ENCODE assay signal across 27 cellular contexts in the genomic region with DNA sequence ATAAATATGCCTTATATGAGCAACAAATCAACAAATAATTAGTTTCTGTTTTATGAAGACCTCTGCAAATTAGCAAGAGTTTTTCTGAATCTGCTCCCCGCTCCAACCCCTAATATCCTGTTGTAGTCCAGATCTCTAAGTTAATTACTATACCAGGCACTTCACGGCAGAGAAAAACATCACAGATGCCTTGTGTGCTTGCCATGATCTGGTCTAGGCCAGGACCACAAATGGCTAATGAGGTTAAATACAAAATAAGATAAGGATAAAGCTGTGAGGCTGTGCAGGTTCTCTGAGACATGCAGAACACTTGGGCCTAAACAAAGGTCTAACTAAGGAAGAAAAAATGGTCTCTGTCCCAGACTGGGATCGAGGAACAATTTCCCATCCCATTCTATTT.
"Had no signal": no experiment of that assay in that cellular context is flagged by ENCODE, and none has a peak within 500 bp of the region (broad histone marks: within the 10 kb centered on the region; RNA-seq: fewer than 3 reads in every experiment).

No MANE protein-coding gene starts in this region.

- H3K4me2 ChIP-seq: smooth muscle cell had no signal

- H3K27me3 Mint-ChIP-seq: stimulated activated memory B cell treated with anti-CD40 and anti-IgM and Interleukin-4, amounts not matched to agents 10 μg/mL and 1 μg/mL and 100 μg/mL, for 72 hours; stimulated activated naive CD8-positive, alpha-beta T cell treated with anti-CD3 and anti-CD28 coated beads, Interleukin-15, amount 100 ng/mL, for 72 hours had no signal

- H3K27ac ChIP-seq: left ventricle myocardium inferior, neutrophil, right atrium auricular region, right lobe of liver, tibial nerve, uterus had no signal

- H3K9me3 Mint-ChIP-seq: immature natural killer cell; naive thymus-derived CD4-positive, alpha-beta T cell; natural killer cell treated with Interleukin-12 subunit alpha and Interleukin-12 subunit beta and Interleukin-15 and Interleukin-18, amount 100 ng/mL, for 72 hours; neural crest cell; stimulated activated memory B cell treated with anti-CD40 and anti-IgM and Interleukin-4, amounts not matched to agents 10 μg/mL and 1 μg/mL and 100 μg/mL, for 72 hours; stimulated activated naive CD8-positive, alpha-beta T cell treated with anti-CD3 and anti-CD28 coated beads, Interleukin-15, amount 100 ng/mL, for 72 hours; type B pancreatic cell had no signal

- DNase-seq: hippocampal formation; immature natural killer cell; left ventricle myocardium inferior; midbrain; mucosa of descending colon; naive thymus-derived CD4-positive, alpha-beta T cell; occipital lobe; right lobe of liver; stimulated activated CD4-positive, alpha-beta T cell treated with anti-CD3 and anti-CD28 coated beads, Interleukin-1b, Interleukin-23, amount 100 ng/mL, for 48 hours; stimulated activated CD4-positive, alpha-beta T cell treated with anti-CD3 and anti-CD28 coated beads, Interleukin-2, amount 100 ng/mL, for 48 hours; stimulated activated CD4-positive, alpha-beta T cell treated with anti-CD3 and anti-CD28 coated beads, Interleukin-4, amount 100 ng/mL, for 4 hours; stimulated activated CD8-positive, alpha-beta memory T cell treated with anti-CD3 and anti-CD28 coated beads, Interleukin-4, amount 100 ng/mL, for 48 hours; stimulated activated naive CD4-positive, alpha-beta T cell treated with Interleukin-2 at 50 U/mL for 16 hours; stimulated activated naive CD8-positive, alpha-beta T cell treated with anti-CD3 and anti-CD28 coated beads, Interleukin-15, amount 100 ng/mL, for 72 hours; substantia nigra; uterus had no signal

- H3K27ac Mint-ChIP-seq: immature natural killer cell; naive thymus-derived CD4-positive, alpha-beta T cell; natural killer cell treated with Interleukin-12 subunit alpha and Interleukin-12 subunit beta and Interleukin-15 and Interleukin-18, amount 100 ng/mL, for 72 hours; progenitor cell of endocrine pancreas; stimulated activated memory B cell treated with anti-CD40 and anti-IgM and Interleukin-4, amounts not matched to agents 10 μg/mL and 1 μg/mL and 100 μg/mL, for 72 hours; stimulated activated naive CD8-positive, alpha-beta T cell treated with anti-CD3 and anti-CD28 coated beads, Interleukin-15, amount 100 ng/mL, for 72 hours; type B pancreatic cell had no signal

- H3K4me1 ChIP-seq: right lobe of liver, tibial nerve had no signal

- H3K9me3 ChIP-seq: left ventricle myocardium inferior, mucosa of descending colon, neutrophil, right atrium auricular region, right lobe of liver, tibial nerve, uterus had no signal

- H3K36me3 Mint-ChIP-seq: immature natural killer cell; naive thymus-derived CD4-positive, alpha-beta T cell; natural killer cell treated with Interleukin-12 subunit alpha and Interleukin-12 subunit beta and Interleukin-15 and Interleukin-18, amount 100 ng/mL, for 72 hours; stimulated activated memory B cell treated with anti-CD40 and anti-IgM and Interleukin-4, amounts not matched to agents 10 μg/mL and 1 μg/mL and 100 μg/mL, for 72 hours had no signal

- FAIRE-seq: islet of Langerhans had no signal

- H3K4me1 Mint-ChIP-seq: immature natural killer cell; naive thymus-derived CD4-positive, alpha-beta T cell; stimulated activated memory B cell treated with anti-CD40 and anti-IgM and Interleukin-4, amounts not matched to agents 10 μg/mL and 1 μg/mL and 100 μg/mL, for 72 hours; stimulated activated naive CD8-positive, alpha-beta T cell treated with anti-CD3 and anti-CD28 coated beads, Interleukin-15, amount 100 ng/mL, for 72 hours had no signal

- H3K36me3 ChIP-seq: left ventricle myocardium inferior, neutrophil, right atrium auricular region, right lobe of liver, tibial nerve, uterus had no signal

- H3K4me3 ChIP-seq: left ventricle myocardium inferior, lung, mucosa of descending colon, right atrium auricular region, right lobe of liver, smooth muscle cell, tibial nerve, uterus had no signal

- H3K4me3 Mint-ChIP-seq: immature natural killer cell; naive thymus-derived CD4-positive, alpha-beta T cell; natural killer cell treated with Interleukin-12 subunit alpha and Interleukin-12 subunit beta and Interleukin-15 and Interleukin-18, amount 100 ng/mL, for 72 hours; neural crest cell; stimulated activated memory B cell treated with anti-CD40 and anti-IgM and Interleukin-4, amounts not matched to agents 10 μg/mL and 1 μg/mL and 100 μg/mL, for 72 hours; stimulated activated naive CD8-positive, alpha-beta T cell treated with anti-CD3 and anti-CD28 coated beads, Interleukin-15, amount 100 ng/mL, for 72 hours; type B pancreatic cell had no signal

- H3K27me3 ChIP-seq: neutrophil, right atrium auricular region, right lobe of liver, tibial nerve, uterus had no signal
